Comparison of ENCODE assay signal across 9 cellular contexts in genomic region chr6:136525586-136526195, GRCh38. TPM values are rescaled to one million over a fixed set of nuclear protein-coding genes. Genes with fewer than 3 reads are reported as not detected.
DNase-seq lines count a peak whose midpoint lies in the region; ATAC-seq, FAIRE-seq and TF ChIP-seq lines count a peak whose summit lies in the region.
"Had no signal": no experiment of that assay in that cellular context is flagged by ENCODE, and none has a peak within 500 bp of the region (broad histone marks: within the 10 kb centered on the region; RNA-seq: fewer than 3 reads in every experiment).

No MANE protein-coding gene starts in this region.

- H3K36me3 Mint-ChIP-seq in nephron (ENCODE audit: low read depth), result no peaks in the 10 kb centered on the region

- H3K9ac ChIP-seq in K562 (ENCODE audit: insufficient read depth in 1 of 2, low read depth in 2 of 2, low read length in 2 of 2), result no peak overlapping the region

- intact Hi-C loops in K562 (cut with micrococcal nuclease), result no loop called here

- peaks cover 10% of the 10 kb centered on the region for H3K27me3 Mint-ChIP-seq in nephron (ENCODE audit: low read depth)

- DNase-seq in G401 (ENCODE audit: low spot score) (peak; percentile 82), NCI-H2196 (lab: John Stamatoyannopoulos, UW; ENCODE audit: unreplicated experiment) (peak; percentile 43), K562 (ENCODE audit: extremely low read depth in 1 of 4, low spot score in 3 of 4) (peak in 1 of 4 experiments; percentile 46), upper lobe of left lung (no peak), CD1c-positive myeloid dendritic cell (ENCODE audit: extremely low spot score) (no peak)
- DNase-seq: RPMI8226 had no signal

- H3K9me3 ChIP-seq in K562 (replicated peaks; ENCODE audit: control insufficient read depth, insufficient read depth, low read depth, low read length) (no peaks in the 10 kb centered on the region), upper lobe of left lung (no peaks in the 10 kb centered on the region)

- no peak overlapping the region for H3K4me2 ChIP-seq in K562 (ENCODE audit: insufficient read depth, low read length)

- peak; percentile 67 for FAIRE-seq in K562 (lab: Jason Lieb, UNC)
- FAIRE-seq: colon had no signal

- no TSS peak for BruUV-seq in K562 (replicated peaks; lab: Mats Ljungman, UMichigan)

- in situ Hi-C loops in G401 (cut with HindIII; ENCODE audit: low sequenced_read_pairs) (no loop called here), K562 (cut with MboI) (loop anchor here (25.0 kb wide), 1 partner anchor 188 kb away; no protein-coding TSS in a partner anchor)

- H3K4me1 ChIP-seq in K562 (replicated peaks in 1 of 2; ENCODE audit: control insufficient read depth in 2 of 2, insufficient read depth in 2 of 2, low read length in 2 of 2) (0 out of 5 replicates have a peak, but pooled peaks cover 0 to 3% of the 10 kb centered on the region in 2 experiments), upper lobe of left lung (peaks cover 0 to 18% (median 6%) of the 10 kb centered on the region in 4 donors)

- H3K4me1 Mint-ChIP-seq in nephron, result peaks cover 22% of the 10 kb centered on the region

- peak overlapping the region; percentile 26 to 62 (median 45) for H3K4me3 Mint-ChIP-seq in nephron

- H3K9me1 ChIP-seq in K562 (ENCODE audit: control insufficient read depth, insufficient read depth, low read length), result no peaks in the 10 kb centered on the region

- no peaks in the 10 kb centered on the region for H3K36me3 ChIP-seq in K562 (ENCODE audit: control insufficient read depth, insufficient read depth, low read length)
- no peaks in the 10 kb centered on the region for H3K36me3 ChIP-seq in upper lobe of left lung

- H3K27ac ChIP-seq in K562 (ENCODE audit: extremely low read depth, low read depth, low read length) (no peak overlapping the region), upper lobe of left lung (no peak overlapping the region)

- H2AFZ ChIP-seq in K562 (ENCODE audit: low read depth, low read length), result peak overlapping the region; percentile 34; the same call in 1 of the 2 replicates

- H3K9me3 Mint-ChIP-seq in nephron, result no peaks in the 10 kb centered on the region

- TF ChIP-seq POLR2A in K562 (conservative IDR thresholded peaks at IDR 0.05), result no peak
- no peak for TF ChIP-seq POLR2A in upper lobe of left lung (IDR thresholded peaks at IDR 0.05)

- H4K20me1 ChIP-seq in K562 (replicated peaks; ENCODE audit: control insufficient read depth, insufficient read depth, low read length), result no peaks in the 10 kb centered on the region

- H3K4me3 ChIP-seq in K562, result no peak overlapping the region
- H3K4me3 ChIP-seq in upper lobe of left lung, result no peak overlapping the region

- H3K27me3 ChIP-seq in K562 (ENCODE audit: control insufficient read depth in 2 of 2, insufficient read depth in 2 of 2, low read length in 2 of 2) (peaks cover 0 to 15% of the 10 kb centered on the region in 2 experiments; a peak in 3 of 5 replicates), upper lobe of left lung (no peaks in the 10 kb centered on the region)

- no peaks in the 10 kb centered on the region for H3K79me2 ChIP-seq in K562 (ENCODE audit: control insufficient read depth, insufficient read depth, low read length)

- ATAC-seq in K562, result peak; percentile 82
- no peak for ATAC-seq in upper lobe of left lung (ENCODE audit: low FRiP score in 2 of 2)
- ATAC-seq in HG02973 (IDR thresholded peaks at IDR 0.05; ENCODE audit: unreplicated experiment), result no peak

- H3K27ac Mint-ChIP-seq in nephron, result peak overlapping the region; percentile 4 to 57 (median 43)

- POLR2A ChIA-PET in K562 (lab: Yijun Ruan, JAX), result interaction anchor here (0.6 to 2.6 kb wide), 11 partner anchors 10 to 904 kb away, joined by 3 to 8 read pairs (median 3); no protein-coding TSS in a partner anchor

- peak in 1 of 2 experiments; percentile 48; a peak in 2 of 4 replicates for TF ChIP-seq RAD21 in K562 (CRISPR knock-in tag; conservative IDR thresholded peaks at IDR 0.05 in 1 of 2, IDR thresholded peaks at IDR 0.05 in 1 of 2)

- peak in 2 of 3 experiments; percentile 26 to 38; a peak in 2 of 6 replicates for TF ChIP-seq CTCF in K562 (IDR thresholded peaks at IDR 0.05 in 2 of 3, conservative IDR thresholded peaks at IDR 0.05 in 1 of 3; ENCODE audit: insufficient read depth in 2 of 3, low read depth in 1 of 3, low read length in 3 of 3)
- no peak for TF ChIP-seq CTCF in nephron (IDR thresholded peaks at IDR 0.05; ENCODE audit: unreplicated experiment in 3 of 3)
- no peak for TF ChIP-seq CTCF in upper lobe of left lung (IDR thresholded peaks at IDR 0.05)

- TF ChIP-seq EP300 in K562 (IDR thresholded peaks at IDR 0.05; ENCODE audit: low read length), result no peak
- no peak for TF ChIP-seq EP300 in upper lobe of left lung (IDR thresholded peaks at IDR 0.05)

- 7% methylated on average over 8 of the region's 8 CpGs for WGBS in K562 (ENCODE audit: insufficient coverage, low coverage, missing lambda C conversion rate)
- 34 to 42% methylated on average over 8 of the region's 8 CpGs for WGBS in upper lobe of left lung, 2 donors

- CTCF ChIA-PET in K562 (lab: Yijun Ruan, JAX; ENCODE audit: low intra/inter-chr PET ratio), result no interaction called here

TF ChIP-seq in K562, 482 proteins besides CTCF, POLR2A, EP300 and RAD21:
- no peak for TF ChIP-seq PRPF4 (IDR thresholded peaks at IDR 0.05; ENCODE audit: insufficient read depth, low read depth, low read length, poor library complexity, severe bottlenecking)
- 0 out of 2 replicates have a peak, but pooled peaks have one; percentile 21 for TF ChIP-seq ZBTB9 (CRISPR knock-in tag; IDR thresholded peaks at IDR 0.05)

RNA-seq across cellular contexts. Expression of gene MAP7, which starts 24.5 kb away (rescaled TPM):
- not detected in 2 replicates for total RNA-seq in G401 (2014; rRNA removed; shearing (Covaris generic))
- 0.67 and 1.5 TPM in 2 replicates for total RNA-seq in K562 (2011; cell fraction: chromatin; rRNA removed; ENCODE audit: low replicate concordance)
- 0.50 and 0.53 TPM in 2 replicates for total RNA-seq in K562 (2011; cell fraction: nucleolus; rRNA removed)
- total RNA-seq in K562 (2011; cell fraction: nucleoplasm; rRNA removed), result 0.88 and 0.99 TPM in 2 replicates
- total RNA-seq in K562 (2014; rRNA removed) (6.6 and 7.5 TPM in 2 replicates), K562 (2014; rRNA removed; fragmentation: Illumina TruSeq; extraction: Trizol) (3.9 and 4.2 TPM in 2 replicates), K562 (2015; rRNA removed; fragmentation: Illumina TruSeq; extraction: Trizol) (7.6 and 7.7 TPM in 2 replicates), K562 (2021) (6.1 and 7.4 TPM in 2 replicates), upper lobe of left lung (10 to 100 TPM; 18.1 to 26.6 (median 24.2) TPM)
- polyA plus RNA-seq in K562 (2011; rRNA removed) (1.0 and 1.3 TPM in 2 replicates), K562 (2014; fragmentation: Illumina TruSeq; extraction: Trizol) (6.7 and 6.9 TPM in 2 replicates), K562 (2014; fragmentation: Nextera tagmentation; extraction: Ambion mirVana) (1 to 10 TPM in 1 of 2 experiments, under 1 TPM in 1; 0.76 to 1.1 TPM), K562 (2014; rRNA removed) (3.9 and 4.4 TPM in 2 replicates)
- 0.59 and 0.78 TPM in 2 replicates for polyA plus RNA-seq in K562 (2011; cell fraction: cytosol; rRNA removed)
- 0.93 and 1.6 TPM in 2 replicates for polyA plus RNA-seq in K562 (2011; cell fraction: nucleus; rRNA removed)
- polyA plus RNA-seq in K562 (2012), result 9.3 and 9.7 TPM in 2 replicates
- 0.78 and 1.2 TPM in 2 replicates for polyA minus RNA-seq in K562 (2011; rRNA and poly(A)+ RNA removed)
- 1.5 and 1.6 TPM in 2 replicates for polyA minus RNA-seq in K562 (2011; cell fraction: cytosol; rRNA and poly(A)+ RNA removed)
- polyA minus RNA-seq in K562 (2011; cell fraction: nucleus; rRNA and poly(A)+ RNA removed), result 0.67 TPM in 2 replicates

Comparison
In these comparisons a context has a peak if more than half of its experiments do, and no peak if none do; other contexts are left out.
1. DNase-seq: peak in G401 (single experiment) and NCI-H2196 (single experiment); none in upper lobe of left lung (0 of 2) and CD1c-positive myeloid dendritic cell (single experiment).
2. CTCF ChIP-seq: peak in K562 (2 of 3); none in nephron (0 of 3) and upper lobe of left lung (0 of 6).